ENCODE assay signal across 25 cellular contexts in genomic region chr6:165715428-165715827, GRCh38.
"Had no signal": no experiment of that assay in that cellular context is flagged by ENCODE, and none has a peak within 500 bp of the region (broad histone marks: within the 10 kb centered on the region; RNA-seq: fewer than 3 reads in every experiment).

No MANE protein-coding gene starts in this region.

- H3K4me3 ChIP-seq: stomach, suprapubic skin, testis, thoracic aorta, thyroid gland, tibial artery, tibial nerve, transverse colon, upper lobe of left lung, upper lobe of right lung, uterus, vagina had no signal

- H3K9me3 ChIP-seq: stomach, suprapubic skin, testis, thoracic aorta, thyroid gland, tibial artery, tibial nerve, transverse colon, upper lobe of left lung, upper lobe of right lung, uterus, vagina had no signal

- H3K27ac ChIP-seq: stomach, suprapubic skin, testis, thoracic aorta, thyroid gland, tibial artery, tibial nerve, transverse colon, upper lobe of left lung, upper lobe of right lung, uterus, vagina had no signal

- H3K4me1 ChIP-seq: stomach, suprapubic skin, testis, thyroid gland, tibial nerve, transverse colon, upper lobe of left lung, upper lobe of right lung, uterus, vagina had no signal

- H3K36me3 ChIP-seq: stomach, suprapubic skin, thoracic aorta, thyroid gland, tibial artery, tibial nerve, transverse colon, upper lobe of left lung, upper lobe of right lung, uterus, vagina had no signal

- ATAC-seq: stimulated activated effector memory CD8-positive, alpha-beta T cell treated with anti-CD3 and anti-CD28 coated beads, Interleukin-12 subunit alpha, Interleukin-12 subunit beta, amount 100 ng/mL, for 72 hours; stimulated activated naive CD8-positive, alpha-beta T cell treated with anti-CD3 and anti-CD28 coated beads, Interleukin-15, Interleukin-2, amounts not matched to agents 100 U/mL and 50 U/mL, for 24 hours had no signal

- DNase-seq: stimulated activated CD4-positive, alpha-beta T cell treated with anti-CD3 and anti-CD28 coated beads, Interleukin-2, amount 100 ng/mL, for 48 hours; stimulated activated CD4-positive, alpha-beta T cell treated with anti-CD3 and anti-CD28 coated beads, Interleukin-4, amount 100 ng/mL, for 1 hour; stimulated activated CD4-positive, alpha-beta T cell treated with anti-CD3 and anti-CD28 coated beads, Interleukin-4, amount 100 ng/mL, for 24 hours; stimulated activated CD4-positive, alpha-beta T cell treated with anti-CD3 and anti-CD28 coated beads, Interleukin-4, amount 100 ng/mL, for 4 hours; stimulated activated CD8-positive, alpha-beta memory T cell treated with anti-CD3 and anti-CD28 coated beads, Interleukin-4, amount 100 ng/mL, for 48 hours; stimulated activated naive B cell treated with anti-CD40 and anti-IgM and Interleukin-4, amounts not matched to agents 10 μg/mL and 1 μg/mL and 100 μg/mL, for 72 hours; stimulated activated naive CD4-positive, alpha-beta T cell; stimulated activated naive CD4-positive, alpha-beta T cell treated with Interleukin-2 at 50 U/mL for 16 hours; stimulated activated naive CD8-positive, alpha-beta T cell treated with anti-CD3 and anti-CD28 coated beads, Interleukin-15, amount 100 ng/mL, for 72 hours; stimulated activated naive CD8-positive, alpha-beta T cell treated with anti-CD3 and anti-CD28 coated beads, Interleukin-15, Interleukin-2, amounts not matched to agents 100 U/mL and 50 U/mL, for 24 hours; stomach; substantia nigra; testis; thyroid gland; tibial artery; transverse colon; trophoblast cell; upper lobe of right lung; uterus had no signal

- H3K27me3 ChIP-seq: testis, thyroid gland, tibial nerve, upper lobe of left lung, upper lobe of right lung, uterus, vagina had no signal
